In genomic region chr9:34958411-34958982, GRCh38 we compare ENCODE assay signal across 8 cellular contexts. TPM values are rescaled to one million over a fixed set of nuclear protein-coding genes. Genes with fewer than 3 reads are reported as not detected.
DNase-seq lines count a peak whose midpoint lies in the region; ATAC-seq and TF ChIP-seq lines count a peak whose summit lies in the region.

No MANE protein-coding gene starts in this region.

- no peaks in the 10 kb centered on the region for H4K20me1 ChIP-seq in MM.1S (ENCODE audit: insufficient read depth, low read length)

- no peak overlapping the region for H3K27ac Mint-ChIP-seq in progenitor cell of endocrine pancreas

- peaks cover 4% of the 10 kb centered on the region for H3K4me1 Mint-ChIP-seq in progenitor cell of endocrine pancreas (ENCODE audit: low read depth)

- no peaks in the 10 kb centered on the region for H3K79me2 ChIP-seq in MM.1S (ENCODE audit: low read length)

- no peaks in the 10 kb centered on the region for H3K9me3 Mint-ChIP-seq in progenitor cell of endocrine pancreas (ENCODE audit: low read depth)

- H3K4me3 Mint-ChIP-seq in progenitor cell of endocrine pancreas (ENCODE audit: low read depth): peak overlapping the region; percentile 62

- H3K4me1 ChIP-seq in MM.1S (ENCODE audit: low read length) (no peaks in the 10 kb centered on the region), esophagus (ENCODE audit: control insufficient read depth in 2 of 2, insufficient read depth in 2 of 2, low read length in 1 of 2) (peaks cover 0 to 3% of the 10 kb centered on the region in 2 donors), uterus (peaks cover 0 to 3% of the 10 kb centered on the region in 2 donors)

- no peaks in the 10 kb centered on the region for H3K36me3 ChIP-seq in MM.1S (replicated peaks; ENCODE audit: insufficient read depth, low read length)
- no peaks in the 10 kb centered on the region for H3K36me3 ChIP-seq in esophagus (ENCODE audit: control insufficient read depth in 2 of 2, insufficient read depth in 2 of 2, low read length in 1 of 2)
- no peaks in the 10 kb centered on the region for H3K36me3 ChIP-seq in uterus

- no peaks in the 10 kb centered on the region for H3K36me3 Mint-ChIP-seq in progenitor cell of endocrine pancreas (ENCODE audit: insufficient read depth)

- H3K9me2 ChIP-seq in MM.1S (replicated peaks; ENCODE audit: insufficient read depth, low read length): no peaks in the 10 kb centered on the region

- H3K9me3 ChIP-seq in MM.1S (replicated peaks; ENCODE audit: insufficient read depth, low read length) (no peaks in the 10 kb centered on the region), esophagus (ENCODE audit: control insufficient read depth in 2 of 2, insufficient read depth in 1 of 2, low read depth in 1 of 2, low read length in 1 of 2) (no peaks in the 10 kb centered on the region), uterus (no peaks in the 10 kb centered on the region)

- DNase-seq in MM.1S: no peak
- no peak for DNase-seq in progenitor cell of endocrine pancreas (ENCODE audit: low spot score, unreplicated experiment)
- no peak for DNase-seq in uterus
- no peak for DNase-seq in hepatic stellate cell (ENCODE audit: low spot score)

- no peak overlapping the region for H2AFZ ChIP-seq in MM.1S (ENCODE audit: low read length)

- H3K27ac ChIP-seq in C4-2B (no peak overlapping the region), MM.1S (ENCODE audit: low read length) (no peak overlapping the region), esophagus (ENCODE audit: low read depth in 2 of 2, low read length in 1 of 2) (no peak overlapping the region), uterus (no peak overlapping the region)

- TF ChIP-seq POLR2A in uterus (IDR thresholded peaks at IDR 0.05): no peak

- peak overlapping the region; percentile 75; the same call in 1 of the 2 replicates for H3K4me2 ChIP-seq in MM.1S (ENCODE audit: low read depth, low read length)

- intact Hi-C loops in uterus (cut with DNase I; ENCODE audit: low total_unique reads): no loop called here

- no peak overlapping the region for H3K9ac ChIP-seq in MM.1S (ENCODE audit: low read length)

- ATAC-seq in GM21367 (IDR thresholded peaks at IDR 0.05; ENCODE audit: unreplicated experiment): no peak
- ATAC-seq in GM18870 (IDR thresholded peaks at IDR 0.05; ENCODE audit: unreplicated experiment): no peak

- H3K27me3 ChIP-seq in MM.1S (replicated peaks; ENCODE audit: insufficient read depth, low read length) (peaks cover 30% of the 10 kb centered on the region; the same call in 1 of the 2 replicates), esophagus (ENCODE audit: control insufficient read depth in 1 of 2, insufficient read depth in 2 of 2, low read length in 2 of 2) (peaks cover 0 to 9% of the 10 kb centered on the region in 2 donors), uterus (no peaks in the 10 kb centered on the region)

- TF ChIP-seq CTCF in C4-2B (conservative IDR thresholded peaks at IDR 0.05) (peak; percentile 30), MM.1S (IDR thresholded peaks at IDR 0.05; ENCODE audit: low read length) (no peak), progenitor cell of endocrine pancreas (IDR thresholded peaks at IDR 0.05; ENCODE audit: unreplicated experiment) (no peak), uterus (IDR thresholded peaks at IDR 0.05) (no peak)

- 8 to 12% methylated on average over 20 to 21 of the region's 21 CpGs for WGBS in esophagus, 2 donors

- H3F3A ChIP-seq in MM.1S (ENCODE audit: insufficient read depth, low read length): no peaks in the 10 kb centered on the region

- peaks cover 63% of the 10 kb centered on the region for H3K27me3 Mint-ChIP-seq in progenitor cell of endocrine pancreas

- H3K4me3 ChIP-seq in MM.1S (ENCODE audit: low read length) (peak overlapping the region; percentile 50), esophagus (ENCODE audit: low read depth in 1 of 2, low read length in 2 of 2) (peak overlapping the region; percentile 7 to 59), uterus (peak overlapping the region in 1 of 2 donors; percentile 27)

RNA-seq across cellular contexts. Expression of gene PHF24, which starts 0.4 kb away (rescaled TPM):
- under 1 TPM; 0.04 to 0.07 TPM for polyA plus RNA-seq in esophagus
- total RNA-seq in progenitor cell of endocrine pancreas (0.29 and 0.38 TPM in 2 replicates), uterus (1 to 10 TPM in 1 of 4 donors, under 1 TPM in 3; under 0.01 to 1.5 (median 0.81) TPM)

RNA-seq across cellular contexts. Expression of gene DNAJB5, which starts 31.0 kb away (rescaled TPM):
- 1 to 10 TPM; 4.2 to 8.9 TPM for polyA plus RNA-seq in esophagus
- 12.4 and 15.4 TPM in 2 replicates for total RNA-seq in progenitor cell of endocrine pancreas
- 10 to 100 TPM in 3 of 4 donors, 1 to 10 TPM in 1; 9.7 to 45.0 (median 25.1) TPM for total RNA-seq in uterus
